Comparison of ENCODE assay signal across 30 cellular contexts in the genomic region with DNA sequence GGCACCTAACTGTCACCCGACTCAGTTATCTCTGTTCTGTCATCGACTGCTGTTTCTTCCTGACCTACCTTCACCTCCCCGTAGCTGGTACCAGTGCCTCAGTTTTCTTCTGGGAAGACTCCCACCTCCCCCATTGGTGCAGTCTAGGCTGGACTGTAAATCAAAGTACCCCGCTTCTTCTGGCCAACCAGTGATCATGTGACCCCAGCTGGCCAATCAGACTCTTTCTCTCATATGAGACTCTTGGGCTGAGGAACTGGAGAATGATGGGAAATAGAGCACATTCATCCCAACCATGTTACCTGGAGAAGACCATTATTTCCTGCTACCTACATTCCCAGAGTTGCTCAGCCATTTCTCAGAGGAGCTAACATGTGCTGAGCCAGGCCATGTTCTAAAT. TPM values are rescaled to one million over a fixed set of nuclear protein-coding genes. Genes with fewer than 3 reads are reported as not detected.
"Had no signal": no experiment of that assay in that cellular context is flagged by ENCODE, and none has a peak within 500 bp of the region (broad histone marks: within the 10 kb centered on the region; RNA-seq: fewer than 3 reads in every experiment).

No MANE protein-coding gene starts in this region.

- H3K27ac ChIP-seq: brain microvascular endothelial cell, coronary artery, dorsolateral prefrontal cortex, heart left ventricle had no signal

- H3K27me3 Mint-ChIP-seq: activated CD4-positive, alpha-beta memory T cell treated with anti-CD3 and anti-CD28 coated beads, Interleukin-2, amount 10 ng/mL, durations not matched to agents 7 days and 5 days; activated naive CD8-positive, alpha-beta T cell treated with anti-CD3 and anti-CD28 coated beads, Interleukin-2, amount 10 ng/mL, durations not matched to agents 7 days and 5 days had no signal

- H3K36me3 Mint-ChIP-seq: activated naive CD4-positive, alpha-beta T cell treated with anti-CD3 and anti-CD28 coated beads, Interleukin-2, amount 10 ng/mL, durations not matched to agents 7 days and 5 days; activated naive CD4-positive, alpha-beta T cell treated with anti-CD3 and anti-CD28 coated beads, Interleukin-2, amount 50 U/mL, for 72 hours; activated naive CD8-positive, alpha-beta T cell treated with anti-CD3 and anti-CD28 coated beads, Interleukin-2, amount 10 ng/mL, durations not matched to agents 7 days and 5 days had no signal

- H3K4me1 Mint-ChIP-seq: activated CD4-positive, alpha-beta memory T cell treated with anti-CD3 and anti-CD28 coated beads, Interleukin-2, amount 10 ng/mL, durations not matched to agents 7 days and 5 days; activated CD4-positive, alpha-beta T cell treated with anti-CD3 and anti-CD28 coated beads, Interleukin-2, amount 10 ng/mL, durations not matched to agents 7 days and 5 days; activated naive CD4-positive, alpha-beta T cell treated with anti-CD3 and anti-CD28 coated beads, Interleukin-2, amount 10 ng/mL, durations not matched to agents 7 days and 5 days; activated naive CD8-positive, alpha-beta T cell treated with anti-CD3 and anti-CD28 coated beads, Interleukin-2, amount 10 ng/mL, durations not matched to agents 7 days and 5 days; central memory CD8-positive, alpha-beta T cell; endodermal cell had no signal

- H3K27me3 ChIP-seq: brain microvascular endothelial cell, dorsolateral prefrontal cortex, heart left ventricle had no signal

- DNase-seq: activated CD4-positive, alpha-beta memory T cell treated with anti-CD3 and anti-CD28 coated beads, Interleukin-2, amount 10 ng/mL, durations not matched to agents 7 days and 5 days; activated CD4-positive, alpha-beta T cell treated with anti-CD3 and anti-CD28 coated beads for 1 hour; activated CD4-positive, alpha-beta T cell treated with anti-CD3 and anti-CD28 coated beads for 4 hours; activated CD4-positive, alpha-beta T cell treated with anti-CD3 and anti-CD28 coated beads, Interleukin-2, amount 10 ng/mL, durations not matched to agents 7 days and 5 days; activated CD4-positive, alpha-beta T cell treated with anti-CD3 and anti-CD28 coated beads, Interleukin-2, amount 50 U/mL, for 4 hours; activated CD8-positive, alpha-beta memory T cell treated with anti-CD3 and anti-CD28 coated beads, Interleukin-2, amount 50 U/mL, for 48 hours; activated gamma-delta T cell; activated naive CD4-positive, alpha-beta T cell; activated naive CD4-positive, alpha-beta T cell treated with anti-CD3 and anti-CD28 coated beads, Interleukin-2, amount 10 ng/mL, durations not matched to agents 7 days and 5 days; activated naive CD8-positive, alpha-beta T cell treated with anti-CD3 and anti-CD28 coated beads, Interleukin-2, amount 10 ng/mL, durations not matched to agents 7 days and 5 days; activated T-cell treated with anti-CD3 and anti-CD28 coated beads for 4 hours; activated T-cell treated with anti-CD3 and anti-CD28 coated beads, Interleukin-2, amount 50 U/mL, for 24 hours; activated T-cell treated with anti-CD3 and anti-CD28 coated beads, Interleukin-2, amount 50 U/mL, for 72 hours; brain microvascular endothelial cell; dorsolateral prefrontal cortex; effector memory CD4-positive, alpha-beta T cell; endodermal cell; foreskin fibroblast; heart left ventricle; T-helper 1 cell; T-helper 2 cell had no signal

- H3K9me3 ChIP-seq: heart left ventricle had no signal

- ATAC-seq: activated naive CD4-positive, alpha-beta T cell treated with anti-CD3 and anti-CD28 coated beads, Interleukin-2, amount 50 U/mL, for 72 hours; activated T-cell treated with anti-CD3 and anti-CD28 coated beads, Interleukin-2, amount 50 U/mL, for 72 hours; esophagus mucosa; heart left ventricle had no signal

- H3K9me3 Mint-ChIP-seq: activated CD4-positive, alpha-beta memory T cell treated with anti-CD3 and anti-CD28 coated beads, Interleukin-2, amount 10 ng/mL, durations not matched to agents 7 days and 5 days; activated CD4-positive, alpha-beta T cell treated with anti-CD3 and anti-CD28 coated beads, Interleukin-2, amount 10 ng/mL, durations not matched to agents 7 days and 5 days; activated naive CD4-positive, alpha-beta T cell treated with anti-CD3 and anti-CD28 coated beads, Interleukin-2, amount 10 ng/mL, durations not matched to agents 7 days and 5 days; central memory CD8-positive, alpha-beta T cell; dendritic cell treated with granulocyte-macrophage colony-stimulating factor and Interleukin-4, amounts not matched to agents 40 ng/mL and 50 ng/mL, for 4 days had no signal

- FAIRE-seq: astrocyte, bronchial epithelial cell, frontal cortex had no signal

- H3K4me3 ChIP-seq: coronary artery, dorsolateral prefrontal cortex, heart left ventricle had no signal

- H3K27ac Mint-ChIP-seq: activated CD4-positive, alpha-beta memory T cell treated with anti-CD3 and anti-CD28 coated beads, Interleukin-2, amount 10 ng/mL, durations not matched to agents 7 days and 5 days; activated CD4-positive, alpha-beta T cell treated with anti-CD3 and anti-CD28 coated beads, Interleukin-2, amount 10 ng/mL, durations not matched to agents 7 days and 5 days; activated naive CD4-positive, alpha-beta T cell treated with anti-CD3 and anti-CD28 coated beads, Interleukin-2, amount 10 ng/mL, durations not matched to agents 7 days and 5 days; activated naive CD8-positive, alpha-beta T cell treated with anti-CD3 and anti-CD28 coated beads, Interleukin-2, amount 10 ng/mL, durations not matched to agents 7 days and 5 days; activated T-cell treated with anti-CD3 and anti-CD28 coated beads, Interleukin-2, amount 50 U/mL, for 24 hours; activated T-cell treated with anti-CD3 and anti-CD28 coated beads, Interleukin-2, amount 50 U/mL, for 72 hours; dendritic cell treated with granulocyte-macrophage colony-stimulating factor and Interleukin-4, amounts not matched to agents 40 ng/mL and 50 ng/mL, for 4 days; endodermal cell had no signal

- H3K4me1 ChIP-seq: heart left ventricle had no signal

- H3K36me3 ChIP-seq: brain microvascular endothelial cell, heart left ventricle had no signal

- H3K4me3 Mint-ChIP-seq: activated CD4-positive, alpha-beta memory T cell treated with anti-CD3 and anti-CD28 coated beads, Interleukin-2, amount 10 ng/mL, durations not matched to agents 7 days and 5 days; activated CD4-positive, alpha-beta T cell treated with anti-CD3 and anti-CD28 coated beads, Interleukin-2, amount 10 ng/mL, durations not matched to agents 7 days and 5 days; activated naive CD4-positive, alpha-beta T cell treated with anti-CD3 and anti-CD28 coated beads, Interleukin-2, amount 10 ng/mL, durations not matched to agents 7 days and 5 days; activated naive CD8-positive, alpha-beta T cell treated with anti-CD3 and anti-CD28 coated beads, Interleukin-2, amount 10 ng/mL, durations not matched to agents 7 days and 5 days; activated T-cell treated with anti-CD3 and anti-CD28 coated beads, Interleukin-2, amount 50 U/mL, for 24 hours; activated T-cell treated with anti-CD3 and anti-CD28 coated beads, Interleukin-2, amount 50 U/mL, for 72 hours; central memory CD8-positive, alpha-beta T cell; dendritic cell treated with granulocyte-macrophage colony-stimulating factor and Interleukin-4, amounts not matched to agents 40 ng/mL and 50 ng/mL, for 4 days; endodermal cell had no signal

RNA-seq across cellular contexts. Expression of a gene that starts 23.8 kb away (rescaled TPM):
- total RNA-seq: epithelial cell of proximal tubule had no signal
